ENCODE assay signal across 29 cellular contexts in genomic region chr10:126235979-126236851, GRCh38.
DNase-seq lines count a peak whose midpoint lies in the region; ATAC-seq and TF ChIP-seq lines count a peak whose summit lies in the region.
"Had no signal": no experiment of that assay in that cellular context is flagged by ENCODE, and none has a peak within 500 bp of the region (broad histone marks: within the 10 kb centered on the region; RNA-seq: fewer than 3 reads in every experiment).

No MANE protein-coding gene starts in this region.

- no peak for TF ChIP-seq CTCF in CD8-positive, alpha-beta T cell (IDR thresholded peaks at IDR 0.05)
- no peak for TF ChIP-seq CTCF in osteocyte (IDR thresholded peaks at IDR 0.05)

- H3K4me3 Mint-ChIP-seq in CD8-positive, alpha-beta T cell: no peak overlapping the region
- no peak overlapping the region for H3K4me3 Mint-ChIP-seq in osteocyte (ENCODE audit: unreplicated experiment)
- H3K4me3 Mint-ChIP-seq in stimulated activated naive CD8-positive, alpha-beta T cell treated with anti-CD3 and anti-CD28 coated beads, Interleukin-15, amount 100 ng/mL, for 72 hours: no peak overlapping the region
- H3K4me3 Mint-ChIP-seq: activated CD4-positive, alpha-beta T cell treated with anti-CD3 and anti-CD28 coated beads for 36 hours; activated naive CD8-positive, alpha-beta T cell treated with anti-CD3 and anti-CD28 coated beads, Interleukin-2, amount 50 U/mL, for 24 hours; natural killer cell treated with Interleukin-12 subunit alpha and Interleukin-12 subunit beta and Interleukin-15 and Interleukin-18, amount 100 ng/mL, for 72 hours had no signal

- H3K4me1 Mint-ChIP-seq in CD8-positive, alpha-beta T cell (ENCODE audit: low read depth): no peaks in the 10 kb centered on the region
- peaks cover 16% of the 10 kb centered on the region for H3K4me1 Mint-ChIP-seq in osteocyte (ENCODE audit: unreplicated experiment)
- no peaks in the 10 kb centered on the region for H3K4me1 Mint-ChIP-seq in stimulated activated naive CD8-positive, alpha-beta T cell treated with anti-CD3 and anti-CD28 coated beads, Interleukin-15, amount 100 ng/mL, for 72 hours
- H3K4me1 Mint-ChIP-seq: activated CD4-positive, alpha-beta T cell treated with anti-CD3 and anti-CD28 coated beads for 36 hours; activated naive CD8-positive, alpha-beta T cell treated with anti-CD3 and anti-CD28 coated beads, Interleukin-2, amount 50 U/mL, for 24 hours had no signal

- CTCF ChIA-PET in CD8-positive, alpha-beta T cell (lab: Charles Lee): no interaction called here
- CTCF ChIA-PET in HEK293T (lab: Yijun Ruan, JAX): no interaction called here

- DNase-seq in CD8-positive, alpha-beta T cell: no peak
- no peak for DNase-seq in HEK293T (ENCODE audit: extremely low spot score)
- DNase-seq in osteocyte (ENCODE audit: extremely low spot score, unreplicated experiment): peak; percentile 73
- no peak for DNase-seq in stimulated activated naive CD8-positive, alpha-beta T cell treated with anti-CD3 and anti-CD28 coated beads, Interleukin-15, amount 100 ng/mL, for 72 hours
- no peak for DNase-seq in GF-D8 (lab: John Stamatoyannopoulos, UW)
- DNase-seq in T-helper 1 cell: no peak
- DNase-seq: activated CD4-positive, alpha-beta T cell treated with anti-CD3 and anti-CD28 coated beads for 36 hours; activated CD8-positive, alpha-beta memory T cell treated with anti-CD3 and anti-CD28 coated beads for 24 hours; activated effector memory CD4-positive, alpha-beta T cell treated with anti-CD3 and anti-CD28 coated beads, Interleukin-2, amount 50 U/mL, for 16 hours; activated naive CD8-positive, alpha-beta T cell treated with anti-CD3 and anti-CD28 coated beads, Interleukin-2, amount 50 U/mL, for 24 hours; cerebellar nuclear complex; kidney glomerular epithelial cell; lower lobe of right lung; mucosa of descending colon; NCI-H1436 treated with DMSO at 0.1 percent for 48 hours; NCI-H226; NCI-H69; ovary; Peyer's patch; SHP77 treated with DMSO at 0.1 percent for 48 hours; stimulated activated naive CD4-positive, alpha-beta T cell treated with Interleukin-2 at 50 U/mL for 16 hours; T-helper 9 cell; tibial artery had no signal

- H3K36me3 Mint-ChIP-seq in CD8-positive, alpha-beta T cell: no peaks in the 10 kb centered on the region
- no peaks in the 10 kb centered on the region for H3K36me3 Mint-ChIP-seq in osteocyte (ENCODE audit: unreplicated experiment)
- H3K36me3 Mint-ChIP-seq: natural killer cell treated with Interleukin-12 subunit alpha and Interleukin-12 subunit beta and Interleukin-15 and Interleukin-18, amount 100 ng/mL, for 72 hours had no signal

- H3K9me3 ChIP-seq in CD8-positive, alpha-beta T cell (ENCODE audit: low read length): no peaks in the 10 kb centered on the region
- H3K9me3 ChIP-seq: HAP-1, lower lobe of right lung, mucosa of descending colon, ovary, Peyer's patch, tibial artery had no signal

- ATAC-seq in CD8-positive, alpha-beta T cell: no peak
- ATAC-seq in stimulated activated naive CD8-positive, alpha-beta T cell treated with anti-CD3 and anti-CD28 coated beads, Interleukin-15, amount 100 ng/mL, for 72 hours: no peak
- ATAC-seq: activated CD4-positive, alpha-beta T cell treated with anti-CD3 and anti-CD28 coated beads for 36 hours; activated naive CD8-positive, alpha-beta T cell treated with anti-CD3 and anti-CD28 coated beads, Interleukin-2, amount 50 U/mL, for 24 hours; lower lobe of right lung; mucosa of descending colon; natural killer cell treated with Interleukin-12 subunit alpha and Interleukin-12 subunit beta and Interleukin-15 and Interleukin-18, amount 100 ng/mL, for 72 hours had no signal

- intact Hi-C loops in CD8-positive, alpha-beta T cell (cut with DNase I, micrococcal nuclease): no loop called here

- no peaks in the 10 kb centered on the region for H3K4me1 ChIP-seq in CD8-positive, alpha-beta T cell (ENCODE audit: insufficient read depth, low read length)
- H3K4me1 ChIP-seq: BLaER1, HAP-1, lower lobe of right lung, Peyer's patch, tibial artery had no signal

- H3K27me3 ChIP-seq in CD8-positive, alpha-beta T cell (ENCODE audit: insufficient read depth, low read length): no peaks in the 10 kb centered on the region
- H3K27me3 ChIP-seq: BLaER1, hepatocyte, ovary, Peyer's patch, tibial artery had no signal

- POLR2A ChIA-PET in CD8-positive, alpha-beta T cell (lab: Charles Lee): no interaction called here
- POLR2A ChIA-PET in HEK293T (lab: Yijun Ruan, JAX): interaction anchor here (0.8 kb wide), 1 partner anchor 37 kb away, joined by 3 read pairs; no protein-coding TSS in a partner anchor

- H3K27ac ChIP-seq in CD8-positive, alpha-beta T cell (ENCODE audit: low read depth, low read length): no peak overlapping the region
- peak overlapping the region; percentile 80 for H3K27ac ChIP-seq in cingulate gyrus (ENCODE audit: low read depth, low read length)
- H3K27ac ChIP-seq: BLaER1, hepatocyte, lower lobe of right lung, ovary, Peyer's patch, tibial artery had no signal

- no peaks in the 10 kb centered on the region for H3K36me3 ChIP-seq in CD8-positive, alpha-beta T cell (ENCODE audit: insufficient read depth, low read length)
- H3K36me3 ChIP-seq: BLaER1, HAP-1, lower lobe of right lung, ovary, Peyer's patch, tibial artery had no signal

- H3K9me3 Mint-ChIP-seq in CD8-positive, alpha-beta T cell: peaks cover 10% of the 10 kb centered on the region
- no peaks in the 10 kb centered on the region for H3K9me3 Mint-ChIP-seq in osteocyte (ENCODE audit: unreplicated experiment)
- H3K9me3 Mint-ChIP-seq in stimulated activated naive CD8-positive, alpha-beta T cell treated with anti-CD3 and anti-CD28 coated beads, Interleukin-15, amount 100 ng/mL, for 72 hours: peaks cover 17 to 34% of the 10 kb centered on the region in 2 donors
- H3K9me3 Mint-ChIP-seq: natural killer cell treated with Interleukin-12 subunit alpha and Interleukin-12 subunit beta and Interleukin-15 and Interleukin-18, amount 100 ng/mL, for 72 hours had no signal

- peak overlapping the region; percentile 62 for H3K27ac Mint-ChIP-seq in CD8-positive, alpha-beta T cell
- no peak overlapping the region for H3K27ac Mint-ChIP-seq in osteocyte (ENCODE audit: unreplicated experiment)
- H3K27ac Mint-ChIP-seq in stimulated activated naive CD8-positive, alpha-beta T cell treated with anti-CD3 and anti-CD28 coated beads, Interleukin-15, amount 100 ng/mL, for 72 hours: no peak overlapping the region
- H3K27ac Mint-ChIP-seq: activated CD4-positive, alpha-beta T cell treated with anti-CD3 and anti-CD28 coated beads for 36 hours; activated naive CD8-positive, alpha-beta T cell treated with anti-CD3 and anti-CD28 coated beads, Interleukin-2, amount 50 U/mL, for 24 hours; natural killer cell treated with Interleukin-12 subunit alpha and Interleukin-12 subunit beta and Interleukin-15 and Interleukin-18, amount 100 ng/mL, for 72 hours had no signal

- no peak overlapping the region for H3K4me3 ChIP-seq in CD8-positive, alpha-beta T cell (ENCODE audit: low read depth, low read length)
- H3K4me3 ChIP-seq: BLaER1, HAP-1, hepatocyte, lower lobe of right lung, mucosa of descending colon, ovary, Peyer's patch, smooth muscle cell, tibial artery had no signal

- H3K27me3 Mint-ChIP-seq in CD8-positive, alpha-beta T cell (ENCODE audit: low read depth): peaks cover 8% of the 10 kb centered on the region
- no peaks in the 10 kb centered on the region for H3K27me3 Mint-ChIP-seq in osteocyte (ENCODE audit: unreplicated experiment)
- peaks cover 15% of the 10 kb centered on the region for H3K27me3 Mint-ChIP-seq in stimulated activated naive CD8-positive, alpha-beta T cell treated with anti-CD3 and anti-CD28 coated beads, Interleukin-15, amount 100 ng/mL, for 72 hours
- H3K27me3 Mint-ChIP-seq: activated naive CD8-positive, alpha-beta T cell treated with anti-CD3 and anti-CD28 coated beads, Interleukin-2, amount 50 U/mL, for 24 hours had no signal

TF ChIP-seq in HEK293T, 16 proteins besides CTCF, POLR2A, EP300 and RAD21:
- TF ChIP-seq PKNOX1 (IDR thresholded peaks at IDR 0.05) (peak; percentile 20; the same call in 1 of the 2 replicates), CTBP1 (IDR thresholded peaks at IDR 0.05; ENCODE audit: borderline replicate concordance) (no peak)
